Comparison of ENCODE assay signal across 8 cellular contexts in the genomic region with DNA sequence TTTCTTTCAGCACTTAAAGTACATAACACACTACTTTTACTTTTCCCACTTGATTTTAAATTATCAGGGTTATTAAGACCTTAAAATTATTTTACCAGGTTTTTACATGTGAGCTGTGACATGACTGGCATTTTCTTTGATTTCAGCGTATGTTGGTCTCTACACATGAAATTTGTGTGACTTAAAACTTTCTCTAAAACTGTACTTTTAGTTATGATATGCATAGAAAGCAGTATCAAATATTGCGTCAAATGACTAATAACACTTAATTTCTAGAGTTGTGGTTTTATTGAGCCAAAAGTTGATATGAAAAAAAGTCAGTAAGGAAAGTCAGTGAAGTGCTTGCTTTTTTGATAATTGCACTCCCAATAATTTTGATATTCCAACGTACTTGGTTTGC.
DNase-seq lines count a peak whose midpoint lies in the region; ATAC-seq and TF ChIP-seq lines count a peak whose summit lies in the region.

No MANE protein-coding gene starts in this region.

- peaks cover 0 to 30% (median 7%) of the 10 kb centered on the region in 11 experiments; a peak in 16 of 22 replicates for H3K36me3 ChIP-seq in BLaER1 treated with 17β-estradiol and CSF1 and Interleukin-3, amounts not matched to agents 10 nM and 100 nM

- peak overlapping the region; percentile 73 to 91 (median 84) for H3K4me3 ChIP-seq in BLaER1 treated with 17β-estradiol and CSF1 and Interleukin-3, amounts not matched to agents 10 nM and 100 nM
- peak overlapping the region; percentile 86 for H3K4me3 ChIP-seq in LNCaP clone FGC (ENCODE audit: low read depth, low read length)

- no peaks in the 10 kb centered on the region for H3K27me3 Mint-ChIP-seq in dendritic cell treated with granulocyte-macrophage colony-stimulating factor and Interleukin-4, amounts not matched to agents 40 ng/mL and 50 ng/mL, for 4 days
- no peaks in the 10 kb centered on the region for H3K27me3 Mint-ChIP-seq in nephron (ENCODE audit: low read depth)

- in situ Hi-C loops in ACHN (cut with HindIII; ENCODE audit: low pct_ligation_motif_present, low pct_unique_long_range_greater_than_20kb, low sequenced_read_pairs): loop anchor here (25.0 kb wide), 1 partner anchor 696 kb away; no protein-coding TSS in a partner anchor

- DNase-seq in LNCaP clone FGC (ENCODE audit: low read depth): no peak
- DNase-seq in NOMO-1 treated with dmso at 0.1 percent for 144 hours (lab: John Stamatoyannopoulos, UW; ENCODE audit: unreplicated experiment): no peak
- DNase-seq in SIG-M5 (lab: John Stamatoyannopoulos, UW): no peak
- no peak for DNase-seq in ACHN

- no peak for TF ChIP-seq CTCF in LNCaP clone FGC (IDR thresholded peaks at IDR 0.05; ENCODE audit: control insufficient read depth, extremely low read depth, insufficient read depth)
- no peak for TF ChIP-seq CTCF in nephron (IDR thresholded peaks at IDR 0.05; ENCODE audit: unreplicated experiment in 3 of 3)

- peak overlapping the region; percentile 99 for H3K4me3 Mint-ChIP-seq in dendritic cell treated with granulocyte-macrophage colony-stimulating factor and Interleukin-4, amounts not matched to agents 40 ng/mL and 50 ng/mL, for 4 days
- peak overlapping the region; percentile 96 to 100 (median 98) for H3K4me3 Mint-ChIP-seq in nephron

- peaks cover 52% of the 10 kb centered on the region for H3K36me3 Mint-ChIP-seq in dendritic cell treated with granulocyte-macrophage colony-stimulating factor and Interleukin-4, amounts not matched to agents 40 ng/mL and 50 ng/mL, for 4 days (ENCODE audit: low read depth)
- peaks cover 25% of the 10 kb centered on the region for H3K36me3 Mint-ChIP-seq in nephron (ENCODE audit: low read depth)

- no peaks in the 10 kb centered on the region for H3K27me3 ChIP-seq in BLaER1 treated with 17β-estradiol and CSF1 and Interleukin-3, amounts not matched to agents 10 nM and 100 nM

- peaks cover 11 to 37% (median 31%) of the 10 kb centered on the region in 10 experiments for H3K4me1 ChIP-seq in BLaER1 treated with 17β-estradiol and CSF1 and Interleukin-3, amounts not matched to agents 10 nM and 100 nM

- H3K9me3 Mint-ChIP-seq in dendritic cell treated with granulocyte-macrophage colony-stimulating factor and Interleukin-4, amounts not matched to agents 40 ng/mL and 50 ng/mL, for 4 days: no peaks in the 10 kb centered on the region
- H3K9me3 Mint-ChIP-seq in nephron: no peaks in the 10 kb centered on the region

- H3K4me1 Mint-ChIP-seq in dendritic cell treated with granulocyte-macrophage colony-stimulating factor and Interleukin-4, amounts not matched to agents 40 ng/mL and 50 ng/mL, for 4 days (ENCODE audit: low read depth): peaks cover 26% of the 10 kb centered on the region
- H3K4me1 Mint-ChIP-seq in nephron: peaks cover 34% of the 10 kb centered on the region

- ATAC-seq in HG03439 (IDR thresholded peaks at IDR 0.05; ENCODE audit: unreplicated experiment): no peak

- peak overlapping the region; percentile 93 to 98 (median 96) for H3K9ac ChIP-seq in BLaER1 treated with 17β-estradiol and CSF1 and Interleukin-3, amounts not matched to agents 10 nM and 100 nM

- peak overlapping the region; percentile 67 to 94 (median 82); a peak in 21 of 22 replicates for H3K4me2 ChIP-seq in BLaER1 treated with 17β-estradiol and CSF1 and Interleukin-3, amounts not matched to agents 10 nM and 100 nM

- intact Hi-C loops in dendritic cell treated with granulocyte-macrophage colony-stimulating factor and Interleukin-4, amounts not matched to agents 40 ng/mL and 50 ng/mL, for 4 days (cut with micrococcal nuclease): no loop called here

- H3K27ac ChIP-seq in BLaER1 treated with 17β-estradiol and CSF1 and Interleukin-3, amounts not matched to agents 10 nM and 100 nM: peak overlapping the region; percentile 64 to 98 (median 96); a peak in 19 of 22 replicates

- no peaks in the 10 kb centered on the region for H3K9me3 ChIP-seq in BLaER1 treated with 17β-estradiol and CSF1 and Interleukin-3, amounts not matched to agents 10 nM and 100 nM (replicated peaks in 1 of 11)

- H4K20me1 ChIP-seq in BLaER1 treated with 17β-estradiol and CSF1 and Interleukin-3, amounts not matched to agents 10 nM and 100 nM: peaks cover 58 to 79% (median 74%) of the 10 kb centered on the region in 11 experiments

- H3K27ac Mint-ChIP-seq in dendritic cell treated with granulocyte-macrophage colony-stimulating factor and Interleukin-4, amounts not matched to agents 40 ng/mL and 50 ng/mL, for 4 days: peak overlapping the region; percentile 96
- H3K27ac Mint-ChIP-seq in nephron: peak overlapping the region; percentile 39 to 62 (median 40)
